In genomic region chr1:7109901-7110300, GRCh38 we compare ENCODE assay signal across 18 cellular contexts.
DNase-seq lines count a peak whose midpoint lies in the region; FAIRE-seq and TF ChIP-seq lines count a peak whose summit lies in the region.
"Had no signal": no experiment of that assay in that cellular context is flagged by ENCODE, and none has a peak within 500 bp of the region (broad histone marks: within the 10 kb centered on the region; RNA-seq: fewer than 3 reads in every experiment).

No MANE protein-coding gene starts in this region.

- H3K36me3 ChIP-seq in BLaER1 (no peaks in the 10 kb centered on the region), astrocyte (ENCODE audit: insufficient read depth, low read length) (no peaks in the 10 kb centered on the region)
- H3K36me3 ChIP-seq in effector memory CD4-positive, alpha-beta T cell (ENCODE audit: control insufficient read depth, insufficient read depth, low read length) = no peaks in the 10 kb centered on the region
- H3K36me3 ChIP-seq: SJCRH30 had no signal

- no peaks in the 10 kb centered on the region for H3K79me2 ChIP-seq in astrocyte (ENCODE audit: insufficient read depth, low read length)

- H3K4me3 Mint-ChIP-seq in astrocyte (ENCODE audit: unreplicated experiment) = no peak overlapping the region
- H3K4me3 Mint-ChIP-seq in glutamatergic neuron (ENCODE audit: unreplicated experiment) = peak overlapping the region; percentile 22
- H3K4me3 Mint-ChIP-seq: CD8-positive, alpha-beta memory T cell had no signal

- no peak overlapping the region for H2AFZ ChIP-seq in astrocyte (ENCODE audit: low read depth, low read length)

- no peaks in the 10 kb centered on the region for H3K36me3 Mint-ChIP-seq in astrocyte (ENCODE audit: low read depth, unreplicated experiment)
- no peaks in the 10 kb centered on the region for H3K36me3 Mint-ChIP-seq in glutamatergic neuron (ENCODE audit: unreplicated experiment)
- H3K36me3 Mint-ChIP-seq: CD8-positive, alpha-beta memory T cell had no signal

- peaks cover 80% of the 10 kb centered on the region for H3K4me1 ChIP-seq in BLaER1
- peaks cover 13% of the 10 kb centered on the region for H3K4me1 ChIP-seq in astrocyte (ENCODE audit: insufficient read depth, low read length)
- H3K4me1 ChIP-seq in effector memory CD4-positive, alpha-beta T cell (ENCODE audit: control insufficient read depth, insufficient read depth, low read length, poor library complexity, severe bottlenecking) = no peaks in the 10 kb centered on the region
- H3K4me1 ChIP-seq: SJCRH30 had no signal

- H3K9me3 ChIP-seq in BLaER1 = peaks cover 13% of the 10 kb centered on the region
- no peaks in the 10 kb centered on the region for H3K9me3 ChIP-seq in astrocyte (ENCODE audit: insufficient read depth, low read depth, low read length)
- H3K9me3 ChIP-seq in effector memory CD4-positive, alpha-beta T cell (ENCODE audit: control insufficient read depth, low read length) = no peaks in the 10 kb centered on the region
- H3K9me3 ChIP-seq: SJCRH30 had no signal

- H3K9me3 Mint-ChIP-seq in astrocyte (ENCODE audit: unreplicated experiment) (peaks cover 3% of the 10 kb centered on the region), glutamatergic neuron (ENCODE audit: unreplicated experiment) (peaks cover 20% of the 10 kb centered on the region)

- H4K20me1 ChIP-seq in BLaER1 (no peaks in the 10 kb centered on the region), astrocyte (ENCODE audit: insufficient read depth, low read length) (no peaks in the 10 kb centered on the region)

- H3K27ac ChIP-seq in BLaER1 (no peak overlapping the region), astrocyte (ENCODE audit: low read depth, low read length) (no peak overlapping the region)
- H3K27ac ChIP-seq in effector memory CD4-positive, alpha-beta T cell (ENCODE audit: insufficient read depth, low read length, poor library complexity, severe bottlenecking) = no peak overlapping the region
- H3K27ac ChIP-seq: SJCRH30 had no signal

- H3K27me3 Mint-ChIP-seq in astrocyte (ENCODE audit: low read depth, unreplicated experiment) = peaks cover 17% of the 10 kb centered on the region
- peaks cover 15% of the 10 kb centered on the region for H3K27me3 Mint-ChIP-seq in glutamatergic neuron (ENCODE audit: unreplicated experiment)

- H3K27me3 ChIP-seq in BLaER1 = no peaks in the 10 kb centered on the region
- peaks cover 2% of the 10 kb centered on the region for H3K27me3 ChIP-seq in astrocyte (ENCODE audit: insufficient read depth, low read length)
- no peaks in the 10 kb centered on the region for H3K27me3 ChIP-seq in effector memory CD4-positive, alpha-beta T cell (replicated peaks; ENCODE audit: control insufficient read depth, insufficient read depth, low read length, poor library complexity, severe bottlenecking)

- DNase-seq in HT1080 (ENCODE audit: low read depth) (peak; percentile 44), astrocyte (ENCODE audit: low read depth) (no peak), glutamatergic neuron (no peak), hippocampal formation (lab: John Stamatoyannopoulos, UW) (no peak), NCI-H1694 (lab: John Stamatoyannopoulos, UW) (no peak)
- DNase-seq in effector memory CD4-positive, alpha-beta T cell = no peak
- DNase-seq: CD8-positive, alpha-beta memory T cell; DMS79 treated with DMSO at 0.1 percent for 48 hours; KBM-7; NCI-H1417; NCI-H1930; NCI-H510A treated with DMSO at 0.1 percent for 48 hours; NCI-H774; SJCRH30 had no signal

- FAIRE-seq in astrocyte (lab: Jason Lieb, UNC) = no peak
- FAIRE-seq: G401.6, H54, HepG2 had no signal

- H3K27ac Mint-ChIP-seq in astrocyte (ENCODE audit: unreplicated experiment) (no peak overlapping the region), glutamatergic neuron (ENCODE audit: unreplicated experiment) (peak overlapping the region; percentile 92)
- H3K27ac Mint-ChIP-seq: CD8-positive, alpha-beta memory T cell had no signal

- TF ChIP-seq CTCF in astrocyte (IDR thresholded peaks at IDR 0.05; ENCODE audit: insufficient read depth, low read depth, low read length) = no peak
- TF ChIP-seq CTCF in glutamatergic neuron (IDR thresholded peaks at IDR 0.05; ENCODE audit: partially characterized antibody, unreplicated experiment) = no peak

- H3K4me1 Mint-ChIP-seq in astrocyte (ENCODE audit: low read depth, unreplicated experiment) = peaks cover 12% of the 10 kb centered on the region
- H3K4me1 Mint-ChIP-seq in glutamatergic neuron (ENCODE audit: low read depth, unreplicated experiment) = peaks cover 29% of the 10 kb centered on the region
- H3K4me1 Mint-ChIP-seq: CD8-positive, alpha-beta memory T cell had no signal

- H3K4me3 ChIP-seq in BLaER1 (no peak overlapping the region), astrocyte (ENCODE audit: insufficient read depth, low read depth, low read length) (no peak overlapping the region)
- no peak overlapping the region for H3K4me3 ChIP-seq in effector memory CD4-positive, alpha-beta T cell (ENCODE audit: insufficient read depth, low read depth, low read length, poor library complexity, severe bottlenecking)
- H3K4me3 ChIP-seq: SJCRH30 had no signal

- no peak overlapping the region for H3K9ac ChIP-seq in BLaER1
- no peak overlapping the region for H3K9ac ChIP-seq in astrocyte (ENCODE audit: low read length)

- H3K4me2 ChIP-seq in BLaER1 (peak overlapping the region; percentile 73), astrocyte (ENCODE audit: low read length) (peak overlapping the region; percentile 24)
